8 cellular contexts compared by ENCODE assay signal in genomic region chr17:10697092-10698081, GRCh38. TPM values are rescaled to one million over a fixed set of nuclear protein-coding genes. Genes with fewer than 3 reads are reported as not detected.
DNase-seq lines count a peak whose midpoint lies in the region; ATAC-seq and TF ChIP-seq lines count a peak whose summit lies in the region.

TSS of gene ADPRM (plus strand) at chr17:10697594. CDS start at chr17:10704927, 7,333 bp downstream.
TSS of gene SCO1 (minus strand) at chr17:10697533. CDS start at chr17:10697507, 26 bp downstream.

- peak; percentile 93 to 96 for TF ChIP-seq POLR2A in Peyer's patch (IDR thresholded peaks at IDR 0.05)
- peak in 3 of 4 donors; percentile 73 to 96 (median 89) for TF ChIP-seq POLR2A in esophagus squamous epithelium (IDR thresholded peaks at IDR 0.05)

- H3K4me3 ChIP-seq in DND-41 (ENCODE audit: low read depth in 1 of 2, low read length in 2 of 2) = peak within 1 kb of the TSS; percentile 74 to 98
- H3K4me3 ChIP-seq in Peyer's patch = peak within 1 kb of the TSS; percentile 73 to 99 (median 92)
- H3K4me3 ChIP-seq in esophagus squamous epithelium = peak within 1 kb of the TSS; percentile 83 to 97 (median 93)

- H3K36me3 ChIP-seq in DND-41 (ENCODE audit: insufficient read depth, low read length) = peaks cover 30% of the 10 kb centered on the region
- peaks cover 0 to 28% (median 3%) of the 10 kb centered on the region in 3 donors for H3K36me3 ChIP-seq in Peyer's patch
- H3K36me3 ChIP-seq in esophagus squamous epithelium = peaks cover 0 to 29% (median 4%) of the 10 kb centered on the region in 3 donors

- peaks cover 12% of the 10 kb centered on the region; the same call in 1 of the 2 replicates for H4K20me1 ChIP-seq in DND-41 (ENCODE audit: insufficient read depth, low read length)

- TF ChIP-seq CTCF in DND-41 (IDR thresholded peaks at IDR 0.05; ENCODE audit: borderline replicate concordance, extremely low read depth, low read length, poor library complexity, severe bottlenecking) (peak; percentile 66), Peyer's patch (IDR thresholded peaks at IDR 0.05) (peak in 4 of 6 experiments; percentile 49 to 65 (median 55)), esophagus squamous epithelium (IDR thresholded peaks at IDR 0.05) (peak in 4 of 6 experiments; percentile 29 to 60 (median 32))

- peaks cover 66% of the 10 kb centered on the region for H3K4me1 ChIP-seq in DND-41 (ENCODE audit: insufficient read depth, low read length)
- peaks cover 0 to 18% (median 6%) of the 10 kb centered on the region in 4 donors for H3K4me1 ChIP-seq in Peyer's patch
- peaks cover 0 to 46% (median 19%) of the 10 kb centered on the region in 3 donors for H3K4me1 ChIP-seq in esophagus squamous epithelium

- DNase-seq in DND-41 = peak; percentile 91
- DNase-seq in KG1 (lab: John Stamatoyannopoulos, UW) = peak; percentile 28
- DNase-seq in Peyer's patch = peak; percentile 94 to 98 (median 95)
- DNase-seq in activated T-helper 1 cell treated with Interleukin-2 at 50 U/mL for 16 hours (ENCODE audit: low read depth) = peak; percentile 85
- DNase-seq in esophagus squamous epithelium (lab: John Stamatoyannopoulos, UW) = peak; percentile 69
- peak; percentile 97 for DNase-seq in myocyte (ENCODE audit: low read depth)
- peak; percentile 78 to 89 for DNase-seq in stimulated activated CD8-positive, alpha-beta memory T cell treated with anti-CD3 and anti-CD28 coated beads, Interleukin-7, amount 100 ng/mL, for 48 hours (ENCODE audit: extremely low read depth in 1 of 2, low read depth in 1 of 2)

- no peaks in the 10 kb centered on the region for H3K9me3 ChIP-seq in DND-41 (ENCODE audit: insufficient read depth, low read length, severe bottlenecking)
- H3K9me3 ChIP-seq in Peyer's patch = no peaks in the 10 kb centered on the region
- H3K9me3 ChIP-seq in esophagus squamous epithelium = no peaks in the 10 kb centered on the region

- peak within 1 kb of the TSS; percentile 74 for H3K4me2 ChIP-seq in DND-41 (ENCODE audit: insufficient read depth, low read length)

- WGBS in esophagus squamous epithelium, 2 donors = 0 to 2% methylated on average over 9 to 11 of the region's 84 CpGs

- peaks cover 96% of the 10 kb centered on the region for H3K79me2 ChIP-seq in DND-41 (ENCODE audit: insufficient read depth, low read length)

- H3K27me3 ChIP-seq in DND-41 (ENCODE audit: insufficient read depth, low read length, poor library complexity) (no peaks in the 10 kb centered on the region), Peyer's patch (no peaks in the 10 kb centered on the region), esophagus squamous epithelium (no peaks in the 10 kb centered on the region)

- H3K27ac ChIP-seq in DND-41 (ENCODE audit: low read length) (peak within 1 kb of the TSS; percentile 85), Peyer's patch (peak within 1 kb of the TSS; percentile 94 to 97 (median 96)), esophagus squamous epithelium (peak within 1 kb of the TSS; percentile 94 to 98 (median 96))

- H2AFZ ChIP-seq in DND-41 (ENCODE audit: low read depth, low read length) = peak within 1 kb of the TSS; percentile 95

- intact Hi-C loops in esophagus squamous epithelium (cut with DNase I) = no loop called here

- peak within 1 kb of the TSS; percentile 92 for H3K9ac ChIP-seq in DND-41 (ENCODE audit: low read depth, low read length)

- ATAC-seq in DND-41 (ENCODE audit: insufficient read depth, low read depth) = peak; percentile 93
- ATAC-seq in GM21723 (IDR thresholded peaks at IDR 0.05; ENCODE audit: unreplicated experiment) = peak; percentile 96

RNA-seq across cellular contexts. Expression of gene ADPRM, which starts in this region (rescaled TPM):
- total RNA-seq in Peyer's patch (10 to 100 TPM in 2 of 4 donors, 1 to 10 TPM in 2; 6.5 to 20.6 (median 14.0) TPM), esophagus squamous epithelium (10 to 100 TPM in 1 of 4 donors, 1 to 10 TPM in 3; 3.3 to 11.8 (median 4.4) TPM), myocyte (20.2 and 22.2 TPM in 2 replicates)
- 10.0 TPM for polyA plus RNA-seq in myocyte (2012)

RNA-seq across cellular contexts. Expression of gene SCO1, which starts in this region (rescaled TPM):
- 10 to 100 TPM; 12.4 to 28.6 (median 19.5) TPM for total RNA-seq in Peyer's patch
- total RNA-seq in esophagus squamous epithelium = 10 to 100 TPM; 15.4 to 25.6 (median 20.3) TPM
- 49.0 and 53.8 TPM in 2 replicates for total RNA-seq in myocyte
- polyA plus RNA-seq in myocyte (2012) = 27.9 TPM

Comparison
In these comparisons a context has a peak if more than half of its experiments do, and no peak if none do; other contexts are left out.
1. Peak in every context shown above with its lines: DNase-seq, ATAC-seq, H3K4me3 ChIP-seq and H3K27ac ChIP-seq.
2. DNase-seq: peak in every context shown above with its lines; median percentile 97 in myocyte; 95 in Peyer's patch; 91 in DND-41; 85 in activated T-helper 1 cell treated with Interleukin-2 at 50 U/mL for 16 hours; 84 in stimulated activated CD8-positive, alpha-beta memory T cell treated with anti-CD3 and anti-CD28 coated beads, Interleukin-7, amount 100 ng/mL, for 48 hours; 69 in esophagus squamous epithelium; 28 in KG1.